Comparison of ENCODE assay signal across 20 cellular contexts in genomic region chr20:32479012-32479411, GRCh38.
DNase-seq lines count a peak whose midpoint lies in the region; ATAC-seq and TF ChIP-seq lines count a peak whose summit lies in the region.
"Had no signal": no experiment of that assay in that cellular context is flagged by ENCODE, and none has a peak within 500 bp of the region (broad histone marks: within the 10 kb centered on the region; RNA-seq: fewer than 3 reads in every experiment).

No MANE protein-coding gene starts in this region.

- H3K27me3 Mint-ChIP-seq in activated T-cell treated with anti-CD3 and anti-CD28 coated beads, Interleukin-2, amount 50 U/mL, for 24 hours: no peaks in the 10 kb centered on the region
- H3K27me3 Mint-ChIP-seq in activated T-cell treated with anti-CD3 and anti-CD28 coated beads, Interleukin-2, amount 50 U/mL, for 4 hours (ENCODE audit: low read depth): no peaks in the 10 kb centered on the region
- H3K27me3 Mint-ChIP-seq in natural killer cell (ENCODE audit: low read depth in 2 of 2) (no peaks in the 10 kb centered on the region), HFFc6 (ENCODE audit: insufficient read depth) (no peaks in the 10 kb centered on the region; the same call in 1 of the 2 replicates)
- H3K27me3 Mint-ChIP-seq: activated B cell treated with CpG ODN at 0.5 μM for 24 hours had no signal

- no peaks in the 10 kb centered on the region for H3K9me3 Mint-ChIP-seq in activated T-cell treated with anti-CD3 and anti-CD28 coated beads, Interleukin-2, amount 50 U/mL, for 24 hours
- no peaks in the 10 kb centered on the region for H3K9me3 Mint-ChIP-seq in activated T-cell treated with anti-CD3 and anti-CD28 coated beads, Interleukin-2, amount 50 U/mL, for 4 hours
- H3K9me3 Mint-ChIP-seq in natural killer cell: no peaks in the 10 kb centered on the region
- H3K9me3 Mint-ChIP-seq in HFFc6: no peaks in the 10 kb centered on the region
- H3K9me3 Mint-ChIP-seq: activated B cell treated with CpG ODN at 0.5 μM for 24 hours had no signal

- intact Hi-C loops in colonic mucosa (cut with DNase I): no loop called here
- intact Hi-C loops in natural killer cell (cut with micrococcal nuclease): no loop called here
- intact Hi-C loops in thyroid gland (cut with DNase I): no loop called here

- H3K27ac ChIP-seq in colonic mucosa (peak overlapping the region; percentile 95), thyroid gland (peak overlapping the region in 2 of 3 donors; percentile 49 to 64)
- H3K27ac ChIP-seq: tibial artery had no signal

- no peaks in the 10 kb centered on the region for H3K36me3 ChIP-seq in colonic mucosa
- H3K36me3 ChIP-seq in thyroid gland: no peaks in the 10 kb centered on the region
- H3K36me3 ChIP-seq: tibial artery had no signal

- H3K27ac Mint-ChIP-seq in activated T-cell treated with anti-CD3 and anti-CD28 coated beads, Interleukin-2, amount 50 U/mL, for 24 hours: peak overlapping the region; percentile 37
- peak overlapping the region; percentile 69 to 87 for H3K27ac Mint-ChIP-seq in natural killer cell
- no peak overlapping the region for H3K27ac Mint-ChIP-seq in HFFc6
- H3K27ac Mint-ChIP-seq: activated B cell treated with CpG ODN at 0.5 μM for 24 hours, CD14-positive monocyte had no signal

- WGBS in thyroid gland, 2 donors: 75 to 90% methylated on average over 5 of the region's 5 CpGs

- ATAC-seq in activated T-cell treated with anti-CD3 and anti-CD28 coated beads, Interleukin-2, amount 50 U/mL, for 4 hours: no peak
- ATAC-seq in natural killer cell: no peak
- ATAC-seq: left lung, sciatic nerve had no signal

- no peak for TF ChIP-seq POLR2A in thyroid gland (IDR thresholded peaks at IDR 0.05)

- no peak for DNase-seq in activated T-cell treated with anti-CD3 and anti-CD28 coated beads, Interleukin-2, amount 50 U/mL, for 24 hours
- DNase-seq in activated T-cell treated with anti-CD3 and anti-CD28 coated beads, Interleukin-2, amount 50 U/mL, for 4 hours: no peak
- DNase-seq in colonic mucosa (no peak), natural killer cell (no peak), thyroid gland (no peak), NCI-H774 (lab: John Stamatoyannopoulos, UW) (no peak), NCI-H128 (lab: John Stamatoyannopoulos, UW; ENCODE audit: unreplicated experiment) (no peak), HFFc6 (no peak)
- DNase-seq: activated B cell treated with CpG ODN at 0.5 μM for 24 hours; activated naive CD4-positive, alpha-beta T cell; effector CD8-positive, alpha-beta T cell; HCEC 1CT; NCI-H2107; RPMI8226; stimulated activated CD4-positive, alpha-beta T cell treated with anti-CD3 and anti-CD28 coated beads, Interleukin-4, amount 100 ng/mL, for 1 hour; stimulated activated CD8-positive, alpha-beta memory T cell treated with anti-CD3 and anti-CD28 coated beads, Interleukin-4, amount 100 ng/mL, for 48 hours; tibial artery had no signal

- H3K4me3 Mint-ChIP-seq in activated T-cell treated with anti-CD3 and anti-CD28 coated beads, Interleukin-2, amount 50 U/mL, for 24 hours: no peak overlapping the region
- no peak overlapping the region for H3K4me3 Mint-ChIP-seq in activated T-cell treated with anti-CD3 and anti-CD28 coated beads, Interleukin-2, amount 50 U/mL, for 4 hours
- H3K4me3 Mint-ChIP-seq in natural killer cell: no peak overlapping the region
- no peak overlapping the region for H3K4me3 Mint-ChIP-seq in HFFc6
- H3K4me3 Mint-ChIP-seq: activated B cell treated with CpG ODN at 0.5 μM for 24 hours, CD14-positive monocyte had no signal

- TF ChIP-seq CTCF in colonic mucosa (IDR thresholded peaks at IDR 0.05): no peak
- TF ChIP-seq CTCF in natural killer cell (IDR thresholded peaks at IDR 0.05): no peak
- no peak for TF ChIP-seq CTCF in thyroid gland (IDR thresholded peaks at IDR 0.05)
- TF ChIP-seq CTCF in HFFc6 (IDR thresholded peaks at IDR 0.05): no peak

- H3K9me3 ChIP-seq in colonic mucosa: no peaks in the 10 kb centered on the region
- H3K9me3 ChIP-seq in thyroid gland: no peaks in the 10 kb centered on the region
- H3K9me3 ChIP-seq: left lung, tibial artery had no signal

- H3K27me3 ChIP-seq in colonic mucosa (no peaks in the 10 kb centered on the region), thyroid gland (no peaks in the 10 kb centered on the region)
- H3K27me3 ChIP-seq: left lung, tibial artery had no signal

- H3K4me1 ChIP-seq in colonic mucosa (peaks cover 49% of the 10 kb centered on the region), thyroid gland (peaks cover 64 to 84% of the 10 kb centered on the region in 2 donors)

- H3K4me3 ChIP-seq in colonic mucosa (no peak overlapping the region), thyroid gland (replicated peaks in 1 of 3) (no peak overlapping the region)
- H3K4me3 ChIP-seq: left lung, tibial artery had no signal

- no peaks in the 10 kb centered on the region for H3K36me3 Mint-ChIP-seq in activated T-cell treated with anti-CD3 and anti-CD28 coated beads, Interleukin-2, amount 50 U/mL, for 24 hours (ENCODE audit: low read depth)
- no peaks in the 10 kb centered on the region for H3K36me3 Mint-ChIP-seq in activated T-cell treated with anti-CD3 and anti-CD28 coated beads, Interleukin-2, amount 50 U/mL, for 4 hours (ENCODE audit: insufficient read depth)
- H3K36me3 Mint-ChIP-seq in natural killer cell: no peaks in the 10 kb centered on the region
- no peaks in the 10 kb centered on the region for H3K36me3 Mint-ChIP-seq in HFFc6 (ENCODE audit: low read depth)

- H3K9ac ChIP-seq in colonic mucosa (ENCODE audit: low read depth in 2 of 2, low read length in 2 of 2): peak overlapping the region in 1 of 2 donors; percentile 97

- peaks cover 55% of the 10 kb centered on the region for H3K4me1 Mint-ChIP-seq in activated T-cell treated with anti-CD3 and anti-CD28 coated beads, Interleukin-2, amount 50 U/mL, for 24 hours (ENCODE audit: low read depth)
- H3K4me1 Mint-ChIP-seq in activated T-cell treated with anti-CD3 and anti-CD28 coated beads, Interleukin-2, amount 50 U/mL, for 4 hours (ENCODE audit: low read depth): peaks cover 52% of the 10 kb centered on the region
- H3K4me1 Mint-ChIP-seq in natural killer cell: peaks cover 51 to 69% of the 10 kb centered on the region in 2 donors
- peaks cover 53% of the 10 kb centered on the region for H3K4me1 Mint-ChIP-seq in HFFc6 (ENCODE audit: low read depth)
